In the genomic region with DNA sequence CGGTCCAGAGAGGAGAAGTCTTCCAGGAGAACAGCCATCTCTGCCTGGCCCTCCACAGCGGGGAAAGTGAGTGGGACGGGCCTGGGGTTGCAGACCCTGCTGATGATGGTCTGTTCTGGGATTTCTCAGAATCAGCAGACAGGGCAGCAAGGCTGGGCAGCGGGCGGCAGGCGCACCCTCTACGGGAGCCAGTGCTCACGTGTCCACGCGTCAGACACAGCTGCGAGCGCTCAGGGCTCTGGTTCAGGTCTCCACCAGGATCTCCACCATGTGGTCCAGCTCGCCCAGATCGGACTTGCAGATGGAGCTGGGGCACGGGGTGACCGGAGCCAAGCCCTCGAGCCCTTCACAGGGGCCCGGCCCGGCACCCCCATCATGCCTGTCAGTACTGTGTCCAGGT, we compare ENCODE assay signal across 24 cellular contexts. TPM values are rescaled to one million over a fixed set of nuclear protein-coding genes. Genes with fewer than 3 reads are reported as not detected.
DNase-seq lines count a peak whose midpoint lies in the region; ATAC-seq and TF ChIP-seq lines count a peak whose summit lies in the region.
"Had no signal": no experiment of that assay in that cellular context is flagged by ENCODE, and none has a peak within 500 bp of the region (broad histone marks: within the 10 kb centered on the region; RNA-seq: fewer than 3 reads in every experiment).

No MANE protein-coding gene starts in this region.

- H3K36me3 ChIP-seq in H7 (replicated peaks; ENCODE audit: control insufficient read depth, insufficient read depth, low read length) (no peaks in the 10 kb centered on the region), mucosa of descending colon (ENCODE audit: low read depth) (no peaks in the 10 kb centered on the region), suprapubic skin (no peaks in the 10 kb centered on the region)
- H3K36me3 ChIP-seq: MG63 had no signal

- DNase-seq in H7 (peak; percentile 8), mucosa of descending colon (peak in 1 of 3 donors; percentile 49), suprapubic skin (ENCODE audit: low spot score in 2 of 2) (peak; percentile 50 to 81), retina (no peak)
- DNase-seq: AML-193; C1 segment of cervical spinal cord; CD8-positive, alpha-beta T cell; DMS153; GDM1; MG63; NCI-H1417; NCI-H1694 treated with DMSO at 0.1 percent for 48 hours; NCI-H2081 treated with DMSO at 0.1 percent for 48 hours; NCI-H446 treated with DMSO at 0.1 percent for 48 hours; NCI-H526 treated with DMSO at 0.1 percent for 48 hours; SHP77 treated with DMSO at 0.1 percent for 48 hours had no signal

- WGBS in suprapubic skin = 98% methylated on average over 12 of the region's 19 CpGs

- H3K4me3 ChIP-seq in H7 (ENCODE audit: insufficient read depth, low read depth, low read length) (no peak overlapping the region), mucosa of descending colon (no peak overlapping the region), suprapubic skin (no peak overlapping the region)
- H3K4me3 ChIP-seq: MG63, SK-N-MC had no signal

- TF ChIP-seq CTCF in mucosa of descending colon (IDR thresholded peaks at IDR 0.05) = no peak
- TF ChIP-seq CTCF in suprapubic skin (IDR thresholded peaks at IDR 0.05) = no peak

- no peak for TF ChIP-seq POLR2A in suprapubic skin (IDR thresholded peaks at IDR 0.05)

- H3K9me3 ChIP-seq in mucosa of descending colon (no peaks in the 10 kb centered on the region), suprapubic skin (no peaks in the 10 kb centered on the region)
- H3K9me3 ChIP-seq: MG63 had no signal

- peaks cover 4% of the 10 kb centered on the region for H3K4me1 ChIP-seq in mucosa of descending colon (ENCODE audit: low read depth)
- no peaks in the 10 kb centered on the region for H3K4me1 ChIP-seq in suprapubic skin

- no peak for TF ChIP-seq EP300 in suprapubic skin (IDR thresholded peaks at IDR 0.05)

- ATAC-seq in esophagus mucosa (peak; percentile 40), mucosa of descending colon (peak; percentile 15), HG03025 (IDR thresholded peaks at IDR 0.05; ENCODE audit: low FRiP score, unreplicated experiment) (no peak), GM19455 (IDR thresholded peaks at IDR 0.05; ENCODE audit: unreplicated experiment) (no peak)
- ATAC-seq: CD8-positive, alpha-beta T cell had no signal

- H3K27me3 ChIP-seq in H7 (ENCODE audit: control insufficient read depth, insufficient read depth, low read length) (no peaks in the 10 kb centered on the region), suprapubic skin (no peaks in the 10 kb centered on the region)

- intact Hi-C loops in mucosa of descending colon (cut with DNase I, micrococcal nuclease) = no loop called here

- H3K27ac ChIP-seq in suprapubic skin = no peak overlapping the region
- H3K27ac ChIP-seq: SK-N-MC had no signal

RNA-seq across cellular contexts. Expression of a gene that starts 5.5 kb away (rescaled TPM):
- total RNA-seq in H7 (2014; rRNA removed; shearing (Covaris generic)) = not detected in 2 replicates
- 230 TPM for total RNA-seq in esophagus mucosa
- total RNA-seq in mucosa of descending colon = 1,000 to 10,000 TPM; 1,343 to 2,522 (median 1,448) TPM
- total RNA-seq in suprapubic skin = 1 to 10 TPM; 1.4 to 2.3 (median 1.6) TPM
- total RNA-seq: A172; CD8-positive, alpha-beta T cell; H4; LHCN-M2; RPMI7951 had no signal

Comparison
In these comparisons a context has a peak if more than half of its experiments do, and no peak if none do; other contexts are left out.
1. ATAC-seq: peak in esophagus mucosa (single experiment) and mucosa of descending colon (single experiment); none in HG03025 (single experiment) and GM19455 (single experiment).
2. RNA of a gene that starts 5.5 kb away (total RNA-seq): 1,343 to 2,522 TPM in mucosa of descending colon and 230 TPM in esophagus mucosa (single experiment); 1.4 to 2.3 TPM in suprapubic skin and not detected in H7; every median in the first group is over 10 times any median in the second.